Comparison of ENCODE assay signal across 19 cellular contexts in genomic region chr1:212141404-212141803, GRCh38.
DNase-seq lines count a peak whose midpoint lies in the region; ATAC-seq, FAIRE-seq and TF ChIP-seq lines count a peak whose summit lies in the region.
"Had no signal": no experiment of that assay in that cellular context is flagged by ENCODE, and none has a peak within 500 bp of the region (broad histone marks: within the 10 kb centered on the region; RNA-seq: fewer than 3 reads in every experiment).

No MANE protein-coding gene starts in this region.

- no peak overlapping the region for H4K91ac ChIP-seq in H9 (ENCODE audit: insufficient read length, low read depth, low read length)

- no peak overlapping the region for H3K9ac ChIP-seq in H9 (ENCODE audit: extremely low read depth, insufficient read length, low read length)
- no peak overlapping the region for H3K9ac ChIP-seq in PC-3 (ENCODE audit: low read length)
- H3K9ac ChIP-seq in keratinocyte (ENCODE audit: control insufficient read depth, extremely low read depth, insufficient read depth, low read length), result no peak overlapping the region

- H3K79me2 ChIP-seq in H9 (ENCODE audit: insufficient read depth, low read length), result no peaks in the 10 kb centered on the region
- H3K79me2 ChIP-seq in PC-3 (ENCODE audit: low read length), result no peaks in the 10 kb centered on the region
- H3K79me2 ChIP-seq in keratinocyte (ENCODE audit: control insufficient read depth, insufficient read depth, low read length), result no peaks in the 10 kb centered on the region

- CTCF ChIA-PET in PC-3 (lab: Charles Lee), result interaction anchor here (0.6 kb wide), 1 partner anchor 489 kb away, joined by 12 read pairs; no protein-coding TSS in a partner anchor

- no peaks in the 10 kb centered on the region for H3K79me1 ChIP-seq in H9 (ENCODE audit: insufficient read depth, low read depth, low read length, poor library complexity, severe bottlenecking)

- H3K27me3 ChIP-seq in H9 (ENCODE audit: insufficient read depth, low read length) (no peaks in the 10 kb centered on the region), PC-3 (ENCODE audit: low read length) (no peaks in the 10 kb centered on the region), keratinocyte (ENCODE audit: control insufficient read depth, extremely low read depth, insufficient read depth, low read length) (no peaks in the 10 kb centered on the region)

- no peaks in the 10 kb centered on the region for H3K9me3 Mint-ChIP-seq in H9
- H3K9me3 Mint-ChIP-seq: HFFc6 had no signal

- H3K27ac ChIP-seq in H9 (ENCODE audit: insufficient read length, low read depth, low read length) (no peak overlapping the region), PC-3 (ENCODE audit: low read length) (no peak overlapping the region), epithelial cell of prostate (no peak overlapping the region), keratinocyte (ENCODE audit: control insufficient read depth, insufficient read depth, low read length) (peak overlapping the region; percentile 42)

- H2BK5ac ChIP-seq in H9 (ENCODE audit: insufficient read length, low read length), result no peak overlapping the region

- H4K20me1 ChIP-seq in H9 (ENCODE audit: control insufficient read depth, insufficient read depth, insufficient read length) (no peaks in the 10 kb centered on the region), PC-3 (ENCODE audit: low read length) (no peaks in the 10 kb centered on the region), keratinocyte (ENCODE audit: control insufficient read depth, extremely low read depth, insufficient read depth, low read length) (no peaks in the 10 kb centered on the region)

- no peak overlapping the region for H3T11ph ChIP-seq in H9 (ENCODE audit: low read length)

- no peaks in the 10 kb centered on the region for H3K27me3 Mint-ChIP-seq in H9 (ENCODE audit: low read depth)
- H3K27me3 Mint-ChIP-seq: IgD-negative memory B cell had no signal

- no peaks in the 10 kb centered on the region for H3K9me1 ChIP-seq in keratinocyte (ENCODE audit: control insufficient read depth, extremely low read depth, insufficient read depth, low read length)

- H3K9me3 ChIP-seq in H9 (ENCODE audit: control insufficient read depth, low read depth, low read length) (no peaks in the 10 kb centered on the region), PC-3 (ENCODE audit: low read length) (no peaks in the 10 kb centered on the region), keratinocyte (ENCODE audit: control insufficient read depth, low read depth, low read length) (no peaks in the 10 kb centered on the region)

- H2AK5ac ChIP-seq in H9 (ENCODE audit: insufficient read length, low read length), result no peak overlapping the region

- peak overlapping the region in 2 of 3 experiments; percentile 49 to 76; a peak in 1 of 7 replicates for H3K27ac Mint-ChIP-seq in H9
- H3K27ac Mint-ChIP-seq: HFFc6 had no signal

- no peak overlapping the region for H3K23ac ChIP-seq in H9 (ENCODE audit: insufficient read length, low read depth, low read length)

- TF ChIP-seq CTCF in H9 (conservative IDR thresholded peaks at IDR 0.05), result no peak
- TF ChIP-seq CTCF in PC-3 (conservative IDR thresholded peaks at IDR 0.05; ENCODE audit: low read depth, low read length), result no peak
- TF ChIP-seq CTCF in keratinocyte (optimal IDR thresholded peaks at IDR 0.05 in 1 of 3, IDR thresholded peaks at IDR 0.05 in 1 of 3, conservative IDR thresholded peaks at IDR 0.05 in 1 of 3; ENCODE audit: extremely low read depth in 1 of 3, insufficient read depth in 2 of 3, low read length in 3 of 3), result no peak
- no peak for TF ChIP-seq CTCF in GM10266 (IDR thresholded peaks at IDR 0.05; ENCODE audit: control insufficient read depth, insufficient read depth, low read depth, missing control alignments)

- H3K4me2 ChIP-seq in H9 (ENCODE audit: insufficient read depth, insufficient read length, low read length), result no peak overlapping the region
- H3K4me2 ChIP-seq in PC-3 (ENCODE audit: low read length), result no peak overlapping the region
- H3K4me2 ChIP-seq in keratinocyte (ENCODE audit: control insufficient read depth, extremely low read depth, insufficient read depth, low read depth, low read length), result peak overlapping the region; percentile 67

- H3K4me3 Mint-ChIP-seq in H9, result no peak overlapping the region
- H3K4me3 Mint-ChIP-seq: CD14-positive monocyte, HFFc6, IgD-negative memory B cell had no signal

- no CpG with 5 or more reads among the region's 4 CpGs for WGBS in H9 (ENCODE audit: extremely low coverage, insufficient read length, low lambda C conversion rate)

- H3K23me2 ChIP-seq in H9 (ENCODE audit: insufficient read length, low read depth, low read length, poor library complexity, severe bottlenecking), result no peaks in the 10 kb centered on the region

- no peak overlapping the region for H2BK12ac ChIP-seq in H9 (ENCODE audit: insufficient read length, low read depth, low read length)

- H3K4me1 Mint-ChIP-seq in H9, result 0 out of 4 replicates have a peak, but pooled peaks cover 0 to 2% of the 10 kb centered on the region in 2 experiments

- H3K36me3 Mint-ChIP-seq in H9 (ENCODE audit: insufficient read depth in 1 of 3, low read depth in 3 of 3), result peaks cover 0 to 2% (median 2%) of the 10 kb centered on the region in 3 experiments; a peak in 5 of 7 replicates

- H3K9me2 ChIP-seq in PC-3 (replicated peaks; ENCODE audit: low read length), result no peaks in the 10 kb centered on the region

- dilution Hi-C loops in keratinocyte (cut with MboI; ENCODE audit: extremely low pct_ligation_motif_present, low sequenced_read_pairs), result no loop called here

- H2BK20ac ChIP-seq in H9 (ENCODE audit: low read depth, low read length, poor library complexity, severe bottlenecking), result no peak overlapping the region

- no peak overlapping the region for H2BK15ac ChIP-seq in H9 (ENCODE audit: low read depth, low read length)

- no peak overlapping the region for H4K5ac ChIP-seq in H9 (ENCODE audit: insufficient read length, low read depth, low read length)

- no peak overlapping the region for H2AFZ ChIP-seq in H9 (ENCODE audit: low read length)
- H2AFZ ChIP-seq in PC-3 (ENCODE audit: low read length), result no peak overlapping the region
- no peak overlapping the region for H2AFZ ChIP-seq in keratinocyte (ENCODE audit: control insufficient read depth, low read length)

- no peak overlapping the region for H3K14ac ChIP-seq in H9 (ENCODE audit: insufficient read depth, low read length)

- POLR2A ChIA-PET in PC-3 (lab: Charles Lee; ENCODE audit: unreplicated experiment), result interaction anchor here (0.7 kb wide), 1 partner anchor 77 kb away, joined by 5 read pairs; no protein-coding TSS in a partner anchor

- no peak overlapping the region for H2BK120ac ChIP-seq in H9 (ENCODE audit: low read depth, low read length, poor library complexity, severe bottlenecking)

- H3K36me3 ChIP-seq in PC-3 (ENCODE audit: low read depth, low read length), result no peaks in the 10 kb centered on the region
- H3K36me3 ChIP-seq in keratinocyte (ENCODE audit: control insufficient read depth in 2 of 2, extremely low read depth in 1 of 2, insufficient read depth in 2 of 2, low read length in 2 of 2), result no peaks in the 10 kb centered on the region

- BruUV-seq in PC-3 (replicated peaks; lab: Mats Ljungman, UMichigan), result no TSS peak

- DNase-seq in H9, result no peak
- peak; percentile 42 for DNase-seq in PC-3
- DNase-seq in epithelial cell of prostate (ENCODE audit: low read depth, low spot score), result peak; percentile 44
- DNase-seq in keratinocyte (ENCODE audit: low read depth, low spot score), result peak; percentile 77
- DNase-seq in GM10266 (ENCODE audit: extremely low spot score), result no peak
- DNase-seq in GM19239 (ENCODE audit: insufficient read length, low spot score), result no peak
- DNase-seq in NCI-H510A treated with DMSO at 0.1 percent for 48 hours (lab: John Stamatoyannopoulos, UW), result no peak
- DNase-seq in UCSD-AML1 (lab: John Stamatoyannopoulos, UW; ENCODE audit: unreplicated experiment), result no peak
- DNase-seq: AML-193, DMS 273 treated with DMSO at 0.1 percent for 48 hours, HFFc6, NCI-H1092, NCI-H1694, NCI-H2107, NCI-H2227 treated with DMSO at 0.1 percent for 48 hours, NCI-H524 treated with DMSO at 0.1 percent for 48 hours had no signal

- peak; percentile 73 for ATAC-seq in PC-3

- H3K18ac ChIP-seq in H9 (ENCODE audit: insufficient read length, low read depth, low read length), result no peak overlapping the region

- H3K4me1 ChIP-seq in H9 (ENCODE audit: insufficient read depth, low read length), result no peaks in the 10 kb centered on the region
- peaks cover 4% of the 10 kb centered on the region; the same call in 1 of the 2 replicates for H3K4me1 ChIP-seq in PC-3 (ENCODE audit: insufficient read depth, low read length)
- peaks cover 18% of the 10 kb centered on the region for H3K4me1 ChIP-seq in keratinocyte (ENCODE audit: control insufficient read depth, extremely low read depth, insufficient read depth, low read length)

- intact Hi-C loops in PC-3 (cut with micrococcal nuclease), result no loop called here

- no peak overlapping the region for H3K56ac ChIP-seq in H9 (ENCODE audit: insufficient read length, low read depth, low read length)

- H3K4me3 ChIP-seq in PC-3 (ENCODE audit: low read length) (no peak overlapping the region), keratinocyte (ENCODE audit: control insufficient read depth in 2 of 3, extremely low read depth in 1 of 3, insufficient read depth in 2 of 3, low read depth in 1 of 3, low read length in 3 of 3) (no peak overlapping the region)

- no peak overlapping the region for H4K8ac ChIP-seq in H9 (replicated peaks; ENCODE audit: insufficient read length, low read depth, low read length)

- no peaks in the 10 kb centered on the region for H3F3A ChIP-seq in PC-3 (ENCODE audit: low read length, unreplicated experiment)

- no peak overlapping the region for H3K4ac ChIP-seq in H9 (ENCODE audit: low read depth, low read length)

- peak; percentile 87 for FAIRE-seq in keratinocyte (lab: Jason Lieb, UNC)
- no peak for FAIRE-seq in GM19239 (lab: Jason Lieb, UNC)
- FAIRE-seq: H1 had no signal

Comparison
In these comparisons a context has a peak if more than half of its experiments do, and no peak if none do; other contexts are left out.
1. DNase-seq: peak in PC-3 (single experiment), epithelial cell of prostate (single experiment) and keratinocyte (single experiment); none in H9 (single experiment), GM10266 (single experiment), GM19239 (single experiment), NCI-H510A treated with DMSO at 0.1 percent for 48 hours (single experiment) and UCSD-AML1 (single experiment).